15 cellular contexts compared by ENCODE assay signal in the genomic region with DNA sequence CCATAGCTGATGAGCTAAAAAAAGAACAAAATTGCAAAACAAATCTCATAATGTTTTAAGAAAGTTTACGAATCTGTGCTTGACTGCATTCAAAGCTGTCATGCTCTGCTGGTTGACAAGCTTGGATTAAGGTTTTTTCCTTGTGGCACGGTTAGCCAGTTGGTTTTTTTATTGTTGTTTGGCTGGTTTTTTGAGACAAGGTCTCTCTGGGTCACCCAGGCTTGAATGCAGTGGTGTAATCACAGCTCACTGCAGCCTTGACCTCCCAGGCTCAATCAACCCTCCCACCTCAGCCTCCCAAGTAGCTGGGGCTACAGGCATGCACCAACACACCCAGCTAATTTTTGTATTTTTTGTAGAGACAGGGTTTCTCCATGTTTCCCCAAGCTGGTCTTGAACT.
"Had no signal": no experiment of that assay in that cellular context is flagged by ENCODE, and none has a peak within 500 bp of the region (broad histone marks: within the 10 kb centered on the region; RNA-seq: fewer than 3 reads in every experiment).

No MANE protein-coding gene starts in this region.

- H3K27me3 Mint-ChIP-seq: activated CD4-positive, alpha-beta T cell treated with anti-CD3 and anti-CD28 coated beads, Interleukin-2, amount 10 ng/mL, durations not matched to agents 24 days and 14 days; activated naive CD8-positive, alpha-beta T cell treated with anti-CD3 and anti-CD28 coated beads for 36 hours; naive thymus-derived CD4-positive, alpha-beta T cell; stimulated activated memory B cell treated with anti-CD40 and anti-IgM and Interleukin-4, amounts not matched to agents 10 μg/mL and 1 μg/mL and 100 μg/mL, for 72 hours had no signal

- H3K27ac Mint-ChIP-seq: activated CD4-positive, alpha-beta T cell treated with anti-CD3 and anti-CD28 coated beads, Interleukin-2, amount 10 ng/mL, durations not matched to agents 24 days and 14 days; activated naive CD8-positive, alpha-beta T cell treated with anti-CD3 and anti-CD28 coated beads for 36 hours; activated T-helper 1 cell treated with anti-CD3 and anti-CD28 coated beads, Interleukin-12 subunit alpha, Interleukin-12 subunit beta, Interleukin-2, Interleukin-4 antibody, amounts not matched to agents 30 ng/mL and 10 ng/mL and 1 ng/mL, durations not matched to agents 14 hours and 24 hours and 36 hours; stimulated activated memory B cell treated with anti-CD40 and anti-IgM and Interleukin-4, amounts not matched to agents 10 μg/mL and 1 μg/mL and 100 μg/mL, for 72 hours had no signal

- H3K4me1 Mint-ChIP-seq: activated CD4-positive, alpha-beta T cell treated with anti-CD3 and anti-CD28 coated beads, Interleukin-2, amount 10 ng/mL, durations not matched to agents 24 days and 14 days; activated naive CD8-positive, alpha-beta T cell treated with anti-CD3 and anti-CD28 coated beads for 36 hours had no signal

- H3K9me3 Mint-ChIP-seq: activated CD4-positive, alpha-beta T cell treated with anti-CD3 and anti-CD28 coated beads, Interleukin-2, amount 10 ng/mL, durations not matched to agents 24 days and 14 days; activated T-helper 1 cell treated with anti-CD3 and anti-CD28 coated beads, Interleukin-12 subunit alpha, Interleukin-12 subunit beta, Interleukin-2, Interleukin-4 antibody, amounts not matched to agents 30 ng/mL and 10 ng/mL and 1 ng/mL, durations not matched to agents 14 hours and 24 hours and 36 hours; naive thymus-derived CD4-positive, alpha-beta T cell; stimulated activated memory B cell treated with anti-CD40 and anti-IgM and Interleukin-4, amounts not matched to agents 10 μg/mL and 1 μg/mL and 100 μg/mL, for 72 hours had no signal

- H3K4me3 Mint-ChIP-seq: activated CD4-positive, alpha-beta T cell treated with anti-CD3 and anti-CD28 coated beads, Interleukin-2, amount 10 ng/mL, durations not matched to agents 24 days and 14 days; activated naive CD8-positive, alpha-beta T cell treated with anti-CD3 and anti-CD28 coated beads for 36 hours; activated T-helper 1 cell treated with anti-CD3 and anti-CD28 coated beads, Interleukin-12 subunit alpha, Interleukin-12 subunit beta, Interleukin-2, Interleukin-4 antibody, amounts not matched to agents 30 ng/mL and 10 ng/mL and 1 ng/mL, durations not matched to agents 14 hours and 24 hours and 36 hours; stimulated activated memory B cell treated with anti-CD40 and anti-IgM and Interleukin-4, amounts not matched to agents 10 μg/mL and 1 μg/mL and 100 μg/mL, for 72 hours had no signal

- ATAC-seq: body of pancreas; esophagus mucosa; left cardiac atrium; naive thymus-derived CD4-positive, alpha-beta T cell; stimulated activated memory B cell treated with anti-CD40 and anti-IgM and Interleukin-4, amounts not matched to agents 10 μg/mL and 1 μg/mL and 100 μg/mL, for 72 hours had no signal

- DNase-seq: activated CD4-positive, alpha-beta T cell treated with anti-CD3 and anti-CD28 coated beads, Interleukin-2, amount 10 ng/mL, durations not matched to agents 24 days and 14 days; activated CD4-positive, CD25-positive, alpha-beta regulatory T cell; activated CD8-positive, alpha-beta memory T cell treated with anti-CD3 and anti-CD28 coated beads, Interleukin-2, amount 50 U/mL, for 48 hours; activated naive CD8-positive, alpha-beta T cell treated with anti-CD3 and anti-CD28 coated beads for 36 hours; amygdala; body of pancreas; caudate nucleus; left cardiac atrium; naive thymus-derived CD4-positive, alpha-beta T cell; posterior cingulate gyrus; stimulated activated CD4-positive, alpha-beta T cell treated with anti-CD3 and anti-CD28 coated beads, Interleukin-2, amount 100 ng/mL, for 48 hours; T-helper 2 cell had no signal
